16 cellular contexts compared by ENCODE assay signal in the genomic region with DNA sequence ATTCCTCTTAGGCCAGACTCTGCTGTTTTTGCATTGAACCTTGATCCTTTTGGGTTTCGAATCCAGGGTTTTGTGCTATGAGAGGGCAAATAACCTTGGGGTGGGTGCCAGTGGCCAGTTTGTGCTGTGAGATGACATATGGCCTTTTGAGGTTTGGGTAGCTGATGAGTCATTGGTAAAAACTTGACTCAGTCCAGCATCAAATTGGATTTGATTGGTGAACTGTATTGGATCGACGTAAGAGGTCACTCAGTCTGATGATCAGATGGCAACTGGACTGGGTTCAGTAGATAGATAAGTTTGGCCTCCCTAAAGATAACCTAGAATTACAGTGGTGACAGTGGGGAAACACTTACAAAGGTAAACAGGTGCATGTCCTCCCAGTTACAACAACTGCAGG. TPM values are rescaled to one million over a fixed set of nuclear protein-coding genes. Genes with fewer than 3 reads are reported as not detected.
"Had no signal": no experiment of that assay in that cellular context is flagged by ENCODE, and none has a peak within 500 bp of the region (broad histone marks: within the 10 kb centered on the region; RNA-seq: fewer than 3 reads in every experiment).

No MANE protein-coding gene starts in this region.

- H3K36me3 ChIP-seq: heart left ventricle had no signal

- H3K27ac ChIP-seq: dorsolateral prefrontal cortex, heart left ventricle, parathyroid adenoma had no signal

- H3K4me3 ChIP-seq: dorsolateral prefrontal cortex, heart left ventricle had no signal

- H3K27me3 ChIP-seq: heart left ventricle had no signal

- H3K4me1 ChIP-seq: heart left ventricle, parathyroid adenoma had no signal

- DNase-seq: activated CD4-positive, alpha-beta T cell treated with anti-CD3 and anti-CD28 coated beads, Interleukin-2, amount 50 U/mL, for 1 hour; activated T-cell treated with anti-CD3 and anti-CD28 coated beads for 4 hours; amygdala; cerebellar nuclear complex; dorsolateral prefrontal cortex; heart left ventricle; naive thymus-derived CD4-positive, alpha-beta T cell; right cardiac atrium; T-helper 2 cell; trophoblast cell had no signal

RNA-seq across cellular contexts. Expression of a gene that starts 41.0 kb away (rescaled TPM):
- total RNA-seq: activated CD8-positive, alpha-beta memory T cell treated with anti-CD3 and anti-CD28 coated beads for 36 hours; activated T-helper 2 cell treated with anti-CD3 and anti-CD28 coated beads, Interferon-gamma antibody, Interleukin-2, Interleukin-4, amounts not matched to agents 10 μg/mL and 5 μg/mL and 100 μg/mL, durations not matched to agents 14 hours and 24 hours and 36 hours; dorsolateral prefrontal cortex; esophagus mucosa; frontal cortex; lung microvascular endothelial cell; naive thymus-derived CD4-positive, alpha-beta T cell; right cardiac atrium had no signal
- polyA plus RNA-seq: heart left ventricle, right cardiac atrium had no signal
